9 cellular contexts compared by ENCODE assay signal in the genomic region with DNA sequence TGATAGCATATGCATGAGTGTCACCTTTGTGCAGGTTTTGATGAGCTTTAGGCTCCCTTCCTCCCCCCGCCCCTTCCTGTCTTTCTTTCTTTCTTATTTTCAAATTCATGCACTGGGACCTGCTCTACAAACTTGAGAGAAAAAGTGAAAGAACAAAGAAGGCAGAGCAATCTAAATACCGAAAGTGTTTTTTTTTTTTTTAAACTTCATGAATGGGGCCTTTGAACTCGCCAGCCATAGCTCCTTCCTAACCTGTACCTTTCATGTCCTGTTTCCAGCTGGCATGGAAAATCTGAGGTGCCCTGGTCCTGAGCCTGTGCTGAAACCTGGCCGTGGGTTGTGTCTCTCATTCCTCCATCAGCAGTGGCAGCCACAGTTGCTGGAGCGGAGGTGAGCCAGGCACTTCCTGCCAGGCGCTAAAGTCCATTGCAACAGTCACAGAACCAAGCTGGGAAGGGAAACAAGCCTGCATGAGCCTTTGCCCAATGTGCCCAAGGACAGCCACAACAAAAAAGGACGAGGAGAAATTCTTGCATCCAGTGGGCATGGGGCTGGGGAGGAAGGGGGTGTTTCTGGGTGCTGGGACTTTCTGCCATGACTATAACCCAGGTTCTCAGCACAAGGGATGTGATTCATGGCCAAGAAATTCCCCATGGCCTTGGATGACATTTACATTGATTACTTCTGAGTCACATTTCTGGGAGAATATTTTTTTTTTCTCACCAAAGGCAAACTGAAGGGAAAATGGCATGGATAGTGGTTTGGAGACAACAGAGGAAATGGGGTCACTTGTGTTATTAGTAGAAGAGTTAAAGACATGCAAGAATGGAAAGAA.
DNase-seq lines count a peak whose midpoint lies in the region; ATAC-seq and TF ChIP-seq lines count a peak whose summit lies in the region.
"Had no signal": no experiment of that assay in that cellular context is flagged by ENCODE, and none has a peak within 500 bp of the region (broad histone marks: within the 10 kb centered on the region; RNA-seq: fewer than 3 reads in every experiment).

No MANE protein-coding gene starts in this region.

- H3K27ac Mint-ChIP-seq in activated naive CD8-positive, alpha-beta T cell treated with anti-CD3 and anti-CD28 coated beads, Interleukin-2, amount 10 ng/mL, durations not matched to agents 7 days and 5 days: no peak overlapping the region

- H3K14ac ChIP-seq in mesenchymal stem cell (ENCODE audit: low read length in 2 of 2): peak overlapping the region in 1 of 2 experiments; percentile 35

- H3K23ac ChIP-seq in mesenchymal stem cell (ENCODE audit: low read length in 2 of 2): peak overlapping the region in 1 of 2 experiments; percentile 16

- WGBS in mesenchymal stem cell: 29% methylated on average over 7 of the region's 7 CpGs
- 79 to 85% (median 79%) methylated on average over 7 of the region's 7 CpGs for WGBS in ovary, 3 donors

- peak overlapping the region; percentile 9 for H3K4me3 Mint-ChIP-seq in activated naive CD8-positive, alpha-beta T cell treated with anti-CD3 and anti-CD28 coated beads, Interleukin-2, amount 10 ng/mL, durations not matched to agents 7 days and 5 days

- no peak for TF ChIP-seq CTCF in ovary (IDR thresholded peaks at IDR 0.05)

- peak overlapping the region; percentile 98 for H4K91ac ChIP-seq in mesenchymal stem cell (ENCODE audit: low read length)

- H3K18ac ChIP-seq in mesenchymal stem cell (ENCODE audit: low read depth in 1 of 2, low read length in 2 of 2): peak overlapping the region; percentile 95

- TF ChIP-seq POLR2A in ovary (IDR thresholded peaks at IDR 0.05): no peak

- H3K36me3 ChIP-seq in mesenchymal stem cell (ENCODE audit: control insufficient read depth in 1 of 2, insufficient read depth in 2 of 2, low read depth in 1 of 2, low read length in 2 of 2) (no peaks in the 10 kb centered on the region), ovary (no peaks in the 10 kb centered on the region)

- peak overlapping the region; percentile 85 for H2AK5ac ChIP-seq in mesenchymal stem cell (ENCODE audit: low read length, severe bottlenecking)

- H3K4me2 ChIP-seq in mesenchymal stem cell (ENCODE audit: low read length, poor library complexity, severe bottlenecking): no peak overlapping the region

- no peak overlapping the region for H3K9ac ChIP-seq in mesenchymal stem cell (ENCODE audit: low read length)

- peak overlapping the region; percentile 56 for H2BK15ac ChIP-seq in mesenchymal stem cell (ENCODE audit: low read depth, poor library complexity, severe bottlenecking)

- peak; percentile 76 for DNase-seq in activated effector memory CD4-positive, alpha-beta T cell treated with anti-CD3 and anti-CD28 coated beads, Interleukin-2, amount 50 U/mL, for 16 hours
- no peak for DNase-seq in activated effector memory CD4-positive, alpha-beta T cell treated with Interleukin-2 at 50 U/mL for 16 hours
- DNase-seq in activated naive CD8-positive, alpha-beta T cell treated with anti-CD3 and anti-CD28 coated beads, Interleukin-2, amount 10 ng/mL, durations not matched to agents 7 days and 5 days: no peak
- DNase-seq in mesenchymal stem cell (peak; percentile 98), ovary (no peak), NCI-H446 treated with DMSO at 0.1 percent for 48 hours (lab: John Stamatoyannopoulos, UW) (no peak), left ventricle myocardium superior (no peak)
- DNase-seq: NCI-H1048 had no signal

- H3K9me3 ChIP-seq in mesenchymal stem cell (ENCODE audit: control insufficient read depth, low read length): no peaks in the 10 kb centered on the region
- no peaks in the 10 kb centered on the region for H3K9me3 ChIP-seq in ovary

- peaks cover 21% of the 10 kb centered on the region for H3K4me1 ChIP-seq in mesenchymal stem cell (ENCODE audit: control insufficient read depth, insufficient read depth, low read depth, low read length)
- no peaks in the 10 kb centered on the region for H3K4me1 ChIP-seq in ovary (ENCODE audit: insufficient read depth)

- no peak for TF ChIP-seq EP300 in ovary (IDR thresholded peaks at IDR 0.05)

- H2BK12ac ChIP-seq in mesenchymal stem cell (ENCODE audit: low read length in 2 of 2): peak overlapping the region; percentile 98 to 100

- H2BK5ac ChIP-seq in mesenchymal stem cell (ENCODE audit: low read depth, low read length, poor library complexity, severe bottlenecking): peak overlapping the region; percentile 100

- peaks cover 3% of the 10 kb centered on the region for H3K9me3 Mint-ChIP-seq in activated naive CD8-positive, alpha-beta T cell treated with anti-CD3 and anti-CD28 coated beads, Interleukin-2, amount 10 ng/mL, durations not matched to agents 7 days and 5 days

- peak overlapping the region; percentile 97 for H2BK120ac ChIP-seq in mesenchymal stem cell (ENCODE audit: low read depth, low read length)

- peak overlapping the region; percentile 20 for H2AFZ ChIP-seq in mesenchymal stem cell (ENCODE audit: low read depth, low read length)

- ATAC-seq in activated naive CD8-positive, alpha-beta T cell treated with anti-CD3 and anti-CD28 coated beads, Interleukin-2, amount 10 ng/mL, durations not matched to agents 7 days and 5 days (ENCODE audit: low read depth): peak; percentile 42
- no peak for ATAC-seq in HG03025 (IDR thresholded peaks at IDR 0.05; ENCODE audit: low FRiP score, unreplicated experiment)
- ATAC-seq in left ventricle myocardium superior: no peak

- intact Hi-C loops in ovary (cut with DNase I): no loop called here
- intact Hi-C loops in left ventricle myocardium superior (cut with micrococcal nuclease): no loop called here

- H3K79me1 ChIP-seq in mesenchymal stem cell (replicated peaks; ENCODE audit: low read length, poor library complexity, severe bottlenecking): no peaks in the 10 kb centered on the region

- H3K4me3 ChIP-seq in mesenchymal stem cell (ENCODE audit: insufficient read depth in 1 of 2, low read depth in 1 of 2, low read length in 2 of 2) (no peak overlapping the region), ovary (no peak overlapping the region)

- H3K27ac ChIP-seq in mesenchymal stem cell (ENCODE audit: low read length, poor library complexity, severe bottlenecking) (peak overlapping the region; percentile 98), ovary (no peak overlapping the region)

- peak overlapping the region; percentile 93 to 97 for H3K4ac ChIP-seq in mesenchymal stem cell (ENCODE audit: low read depth in 1 of 2, low read length in 2 of 2)

- H3K4me1 Mint-ChIP-seq in activated naive CD8-positive, alpha-beta T cell treated with anti-CD3 and anti-CD28 coated beads, Interleukin-2, amount 10 ng/mL, durations not matched to agents 7 days and 5 days: peaks cover 4% of the 10 kb centered on the region

- H3K36me3 Mint-ChIP-seq in activated naive CD8-positive, alpha-beta T cell treated with anti-CD3 and anti-CD28 coated beads, Interleukin-2, amount 10 ng/mL, durations not matched to agents 7 days and 5 days: no peaks in the 10 kb centered on the region

- POLR2A ChIA-PET in activated naive CD8-positive, alpha-beta T cell treated with anti-CD3 and anti-CD28 coated beads, Interleukin-2, amount 10 ng/mL, durations not matched to agents 7 days and 5 days (lab: Charles Lee): no interaction called here

- peaks cover 5% of the 10 kb centered on the region for H3K27me3 Mint-ChIP-seq in activated naive CD8-positive, alpha-beta T cell treated with anti-CD3 and anti-CD28 coated beads, Interleukin-2, amount 10 ng/mL, durations not matched to agents 7 days and 5 days

- H3K27me3 ChIP-seq in mesenchymal stem cell (ENCODE audit: control insufficient read depth in 1 of 2, insufficient read depth in 1 of 2, low read length in 2 of 2): no peaks in the 10 kb centered on the region
- no peaks in the 10 kb centered on the region for H3K27me3 ChIP-seq in ovary

- peak overlapping the region; percentile 95 for H4K8ac ChIP-seq in mesenchymal stem cell (ENCODE audit: low read length)

Comparison
In these comparisons a context has a peak if more than half of its experiments do, and no peak if none do; other contexts are left out.
1. DNase-seq: peak in activated effector memory CD4-positive, alpha-beta T cell treated with anti-CD3 and anti-CD28 coated beads, Interleukin-2, amount 50 U/mL, for 16 hours (single experiment) and mesenchymal stem cell (single experiment); none in activated effector memory CD4-positive, alpha-beta T cell treated with Interleukin-2 at 50 U/mL for 16 hours (single experiment), activated naive CD8-positive, alpha-beta T cell treated with anti-CD3 and anti-CD28 coated beads, Interleukin-2, amount 10 ng/mL, durations not matched to agents 7 days and 5 days (single experiment), ovary (0 of 5), NCI-H446 treated with DMSO at 0.1 percent for 48 hours (single experiment) and left ventricle myocardium superior (single experiment).